8 cellular contexts compared by ENCODE assay signal in the genomic region with DNA sequence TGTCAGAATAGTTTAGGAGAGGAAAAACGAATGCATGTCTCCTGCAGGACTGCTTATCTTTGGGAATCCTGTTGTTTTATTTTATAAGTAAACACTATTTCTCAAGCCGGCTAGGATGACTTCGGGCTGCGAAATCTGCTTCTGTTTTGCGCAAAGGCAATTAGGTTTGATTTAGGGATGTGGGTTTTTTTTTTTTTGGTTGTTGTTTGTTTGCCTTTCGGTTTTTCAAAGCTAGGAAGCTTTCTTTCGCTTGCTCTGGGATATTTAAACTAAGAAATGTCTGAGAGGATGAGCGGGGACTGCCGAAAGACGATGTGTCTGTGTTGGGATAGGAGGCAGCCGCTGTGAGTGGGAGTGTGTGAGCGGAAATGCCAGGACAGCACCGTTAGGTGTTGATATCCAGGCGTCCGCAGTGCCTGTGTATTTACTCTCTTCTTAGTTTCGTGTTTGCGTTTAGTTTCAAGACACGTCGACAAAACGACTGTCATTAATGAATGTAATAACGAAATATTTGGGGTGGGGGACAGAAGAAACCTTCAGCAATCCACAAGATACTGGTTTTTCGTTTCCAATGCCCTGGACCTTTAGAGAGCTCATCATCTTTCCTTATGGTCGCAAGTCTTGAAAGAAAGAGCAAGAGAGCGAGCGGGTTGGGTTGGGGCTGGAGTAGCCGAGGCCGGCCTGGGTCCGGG. TPM values are rescaled to one million over a fixed set of nuclear protein-coding genes. Genes with fewer than 3 reads are reported as not detected.
DNase-seq lines count a peak whose midpoint lies in the region; ATAC-seq and TF ChIP-seq lines count a peak whose summit lies in the region.

No MANE protein-coding gene starts in this region.

- peak overlapping the region; percentile 83 for H2AFZ ChIP-seq in IMR-90 (replicated peaks; ENCODE audit: low read length, poor library complexity)

- H3K27me3 ChIP-seq in Caco-2 (replicated peaks; ENCODE audit: control insufficient read depth, insufficient read depth, low read length) = no peaks in the 10 kb centered on the region
- H3K27me3 ChIP-seq in IMR-90 (ENCODE audit: control insufficient read depth, insufficient read depth, low read length) = peaks cover 24% of the 10 kb centered on the region; the same call in 1 of the 2 replicates
- H3K27me3 ChIP-seq in gastrocnemius medialis = peaks cover 87 to 94% (median 88%) of the 10 kb centered on the region in 3 donors

- no peaks in the 10 kb centered on the region; the same call in 1 of the 2 replicates for H3K9me1 ChIP-seq in IMR-90 (ENCODE audit: insufficient read depth, low read length)

- no peak overlapping the region for H4K5ac ChIP-seq in IMR-90 (ENCODE audit: low read depth, low read length)

- H3K9ac ChIP-seq in IMR-90 (ENCODE audit: low read depth, low read length) = peak overlapping the region; percentile 68

- TF ChIP-seq POLR2A in IMR-90 (IDR thresholded peaks at IDR 0.05; ENCODE audit: low read depth, low read length) = no peak
- no peak for TF ChIP-seq POLR2A in gastrocnemius medialis (IDR thresholded peaks at IDR 0.05)

- peak; percentile 15; the same call in 1 of the 2 replicates for ATAC-seq in IMR-90 (ENCODE audit: low read depth)
- no peak for ATAC-seq in naive B cell (ENCODE audit: low read depth in 2 of 2)
- ATAC-seq in HG03159 (IDR thresholded peaks at IDR 0.05; ENCODE audit: unreplicated experiment) = no peak
- ATAC-seq in HG03175 (IDR thresholded peaks at IDR 0.05; ENCODE audit: unreplicated experiment) = no peak
- no peak for ATAC-seq in GM18520 (IDR thresholded peaks at IDR 0.05; ENCODE audit: unreplicated experiment)
- no peak for ATAC-seq in gastrocnemius medialis

- H4K20me1 ChIP-seq in IMR-90 (ENCODE audit: insufficient read depth, low read length) = peaks cover 12% of the 10 kb centered on the region

- WGBS in IMR-90 (ENCODE audit: extremely low coverage in 2 of 2, insufficient read length in 1 of 2), 2 experiments = 0% methylated on average over 2 of the region's 28 CpGs; no CpG with 5 or more reads in 1 of the 2 experiments

- peak overlapping the region in 1 of 2 experiments; percentile 39; a peak in 2 of 4 replicates for H4K8ac ChIP-seq in IMR-90 (ENCODE audit: low read depth in 2 of 2, low read length in 2 of 2)

- no peak overlapping the region for H2BK120ac ChIP-seq in IMR-90 (ENCODE audit: low read depth, low read length)

- dilution Hi-C loops in IMR-90 (cut with HindIII; ENCODE audit: low sequenced_read_pairs, unreplicated experiment) = no loop called here

- peak overlapping the region; percentile 44; the same call in 1 of the 2 replicates for H3K23ac ChIP-seq in IMR-90 (ENCODE audit: low read depth, low read length)

- peak overlapping the region; percentile 51 for H2AK9ac ChIP-seq in IMR-90 (replicated peaks; ENCODE audit: low read depth, low read length, poor library complexity)

- in situ Hi-C loops in IMR-90 (cut with MboI; ENCODE audit: low sequenced_read_pairs) = no loop called here
- in situ Hi-C loops in gastrocnemius medialis (cut with MboI; ENCODE audit: low sequenced_read_pairs in 4 of 4) = loop anchor here in 3 of 4 donors (10.0 to 25.0 kb wide), 2 partner anchors 142 to 150 kb away; no protein-coding TSS in a partner anchor

- H3K27ac Mint-ChIP-seq in Caco-2 (ENCODE audit: unreplicated experiment) (peak overlapping the region; percentile 89), naive B cell (peak overlapping the region in 5 of 6 donors; percentile 59 to 94 (median 91))
- H3K27ac Mint-ChIP-seq in activated T-helper 2 cell treated with anti-CD3 and anti-CD28 coated beads, Interferon-gamma antibody, Interleukin-2, Interleukin-4, amounts not matched to agents 10 μg/mL and 5 μg/mL and 100 μg/mL, durations not matched to agents 14 hours and 24 hours and 36 hours = peak overlapping the region; percentile 62

- TF ChIP-seq CTCF in Caco-2 (IDR thresholded peaks at IDR 0.05; ENCODE audit: insufficient read depth in 1 of 2, low read depth in 1 of 2, low read length in 1 of 2, severe bottlenecking in 1 of 2, unreplicated experiment in 1 of 2) = no peak
- TF ChIP-seq CTCF in IMR-90 (conservative IDR thresholded peaks at IDR 0.05; ENCODE audit: low read depth, low read length) = no peak
- no peak for TF ChIP-seq CTCF in gastrocnemius medialis (IDR thresholded peaks at IDR 0.05 in 4 of 5, conservative IDR thresholded peaks at IDR 0.05 in 1 of 5)

- H3K9me3 ChIP-seq in Caco-2 (no peaks in the 10 kb centered on the region), IMR-90 (ENCODE audit: control insufficient read depth, insufficient read depth, low read length) (peaks cover 9% of the 10 kb centered on the region; the same call in 1 of the 2 replicates), gastrocnemius medialis (no peaks in the 10 kb centered on the region)

- CTCF ChIA-PET in Caco-2 (lab: Charles Lee) = interaction anchor here (0.5 to 1.1 kb wide), 6 partner anchors 19 to 1162 kb away, joined by 3 to 7 read pairs (median 4); no protein-coding TSS in a partner anchor
- CTCF ChIA-PET in IMR-90 (lab: Yijun Ruan, JAX) = interaction anchor here (1.4 kb wide), 1 partner anchor 70 kb away, joined by 3 read pairs; no protein-coding TSS in a partner anchor

- no peaks in the 10 kb centered on the region for H3K36me3 ChIP-seq in Caco-2 (ENCODE audit: control insufficient read depth, insufficient read depth, low read length)
- H3K36me3 ChIP-seq in IMR-90 (ENCODE audit: control insufficient read depth, insufficient read depth, low read length) = peaks cover 19% of the 10 kb centered on the region
- no peaks in the 10 kb centered on the region for H3K36me3 ChIP-seq in gastrocnemius medialis

- intact Hi-C loops in Caco-2 (cut with micrococcal nuclease; ENCODE audit: unreplicated experiment) (loop anchor here (2.0 kb wide), 3 partner anchors 26 to 530 kb away; a partner anchor contains a TSS), IMR-90 (cut with micrococcal nuclease) (loop anchor here (5.0 kb wide), 2 partner anchors 100 to 505 kb away; no protein-coding TSS in a partner anchor), gastrocnemius medialis (cut with DNase I; ENCODE audit: low total_unique reads) (loop anchor here (10.0 kb wide), 1 partner anchor 528 kb away; no protein-coding TSS in a partner anchor)
- intact Hi-C loops in activated T-helper 2 cell treated with anti-CD3 and anti-CD28 coated beads, Interferon-gamma antibody, Interleukin-2, Interleukin-4, amounts not matched to agents 10 μg/mL and 5 μg/mL and 100 μg/mL, durations not matched to agents 14 hours and 24 hours and 36 hours (cut with micrococcal nuclease) = loop anchor here (2.0 kb wide), 2 partner anchors 26 to 102 kb away; a partner anchor contains a TSS

- peak overlapping the region; percentile 28 for H3K27ac ChIP-seq in IMR-90 (ENCODE audit: insufficient read depth, low read length)
- H3K27ac ChIP-seq in gastrocnemius medialis = no peak overlapping the region

- 0 out of 2 replicates have a peak overlapping the region, but pooled peaks have one; percentile 33 for H4K91ac ChIP-seq in IMR-90 (ENCODE audit: insufficient read depth, low read depth, low read length)

- peaks cover 18% of the 10 kb centered on the region for H3K4me1 Mint-ChIP-seq in Caco-2 (ENCODE audit: low read depth, unreplicated experiment)
- H3K4me1 Mint-ChIP-seq in activated T-helper 2 cell treated with anti-CD3 and anti-CD28 coated beads, Interferon-gamma antibody, Interleukin-2, Interleukin-4, amounts not matched to agents 10 μg/mL and 5 μg/mL and 100 μg/mL, durations not matched to agents 14 hours and 24 hours and 36 hours (ENCODE audit: low read depth) = peaks cover 39% of the 10 kb centered on the region
- peaks cover 52 to 69% (median 67%) of the 10 kb centered on the region in 3 donors for H3K4me1 Mint-ChIP-seq in naive B cell

- H2BK5ac ChIP-seq in IMR-90 (ENCODE audit: low read depth, low read length, poor library complexity, severe bottlenecking) = peak overlapping the region; percentile 44

- BruUV-seq in Caco-2 (replicated peaks; lab: Mats Ljungman, UMichigan) = TSS peak; percentile 82
- BruUV-seq in IMR-90 (replicated peaks; lab: Mats Ljungman, UMichigan) = no TSS peak

- H3K18ac ChIP-seq in IMR-90 (ENCODE audit: low read depth, low read length) = peak overlapping the region; percentile 18; the same call in 1 of the 2 replicates

- H3K4me1 ChIP-seq in Caco-2 = peaks cover 27% of the 10 kb centered on the region
- H3K4me1 ChIP-seq in IMR-90 (ENCODE audit: control insufficient read depth, insufficient read depth, low read length) = peaks cover 8% of the 10 kb centered on the region
- peaks cover 39 to 43% of the 10 kb centered on the region in 2 donors for H3K4me1 ChIP-seq in gastrocnemius medialis

- no peak overlapping the region; the same call in 1 of the 2 replicates for H2AK5ac ChIP-seq in IMR-90 (ENCODE audit: low read depth, low read length)

- no peak overlapping the region for H2BK20ac ChIP-seq in IMR-90 (ENCODE audit: low read depth, low read length)

- H3K4ac ChIP-seq in IMR-90 (ENCODE audit: low read depth, low read length) = peak overlapping the region; percentile 66

- H2BK15ac ChIP-seq in IMR-90 (ENCODE audit: low read depth, low read length) = peak overlapping the region; percentile 4; the same call in 1 of the 3 replicates

- POLR2A ChIA-PET in Caco-2 (lab: Charles Lee) (interaction anchor here (0.6 to 2.0 kb wide), 11 partner anchors 8 to 885 kb away, joined by 3 to 29 read pairs (median 8); a partner anchor contains a TSS), IMR-90 (lab: Charles Lee; ENCODE audit: unreplicated experiment) (interaction anchor here (0.6 to 0.7 kb wide), 2 partner anchors 69 to 333 kb away, joined by 3 to 9 read pairs; no protein-coding TSS in a partner anchor)

- H3K9me3 Mint-ChIP-seq in Caco-2 (ENCODE audit: unreplicated experiment) = no peaks in the 10 kb centered on the region
- no peaks in the 10 kb centered on the region for H3K9me3 Mint-ChIP-seq in activated T-helper 2 cell treated with anti-CD3 and anti-CD28 coated beads, Interferon-gamma antibody, Interleukin-2, Interleukin-4, amounts not matched to agents 10 μg/mL and 5 μg/mL and 100 μg/mL, durations not matched to agents 14 hours and 24 hours and 36 hours
- H3K9me3 Mint-ChIP-seq in naive B cell = peaks cover 0 to 24% (median 10%) of the 10 kb centered on the region in 7 donors

- no peaks in the 10 kb centered on the region for H3K27me3 Mint-ChIP-seq in Caco-2 (ENCODE audit: insufficient read depth, unreplicated experiment)
- H3K27me3 Mint-ChIP-seq in activated T-helper 2 cell treated with anti-CD3 and anti-CD28 coated beads, Interferon-gamma antibody, Interleukin-2, Interleukin-4, amounts not matched to agents 10 μg/mL and 5 μg/mL and 100 μg/mL, durations not matched to agents 14 hours and 24 hours and 36 hours (ENCODE audit: low read depth) = peaks cover 60% of the 10 kb centered on the region
- H3K27me3 Mint-ChIP-seq in naive B cell = peaks cover 79 to 91% (median 86%) of the 10 kb centered on the region in 3 donors

- no peak for TF ChIP-seq RAD21 in IMR-90 (IDR thresholded peaks at IDR 0.05; ENCODE audit: low read length)

- H3K4me3 Mint-ChIP-seq in Caco-2 (ENCODE audit: unreplicated experiment) (peak overlapping the region; percentile 90), naive B cell (peak overlapping the region; percentile 66 to 89 (median 76))
- peak overlapping the region; percentile 76 for H3K4me3 Mint-ChIP-seq in activated T-helper 2 cell treated with anti-CD3 and anti-CD28 coated beads, Interferon-gamma antibody, Interleukin-2, Interleukin-4, amounts not matched to agents 10 μg/mL and 5 μg/mL and 100 μg/mL, durations not matched to agents 14 hours and 24 hours and 36 hours (ENCODE audit: low read depth)

- H3K14ac ChIP-seq in IMR-90 (replicated peaks; ENCODE audit: low read depth, low read length) = 0 out of 2 replicates have a peak overlapping the region, but pooled peaks have one; percentile 31

- DNase-seq in Caco-2 = peak in 1 of 2 experiments; percentile 48
- peak; percentile 55 for DNase-seq in IMR-90
- DNase-seq in activated T-helper 2 cell treated with anti-CD3 and anti-CD28 coated beads, Interferon-gamma antibody, Interleukin-2, Interleukin-4, amounts not matched to agents 10 μg/mL and 5 μg/mL and 100 μg/mL, durations not matched to agents 14 hours and 24 hours and 36 hours (ENCODE audit: low spot score) = no peak
- DNase-seq in naive B cell = no peak
- DNase-seq in gastrocnemius medialis = no peak

- H3K79me1 ChIP-seq in IMR-90 (ENCODE audit: low read depth in 1 of 2, low read length in 2 of 2) = peaks cover 3 to 17% of the 10 kb centered on the region in 2 experiments; a peak in 3 of 4 replicates

- peak overlapping the region; percentile 82 for H3K4me3 ChIP-seq in Caco-2 (ENCODE audit: low read depth, low read length)
- H3K4me3 ChIP-seq in IMR-90 (ENCODE audit: insufficient read depth, low read depth, low read length) = peak overlapping the region; percentile 68
- peak overlapping the region in 1 of 4 donors; percentile 22 for H3K4me3 ChIP-seq in gastrocnemius medialis

- peak overlapping the region; percentile 63 for H3K56ac ChIP-seq in IMR-90 (ENCODE audit: extremely low read depth, insufficient read depth, low read length)

- H3K4me2 ChIP-seq in IMR-90 (ENCODE audit: low read depth, low read length) = peak overlapping the region; percentile 82

- H3K36me3 Mint-ChIP-seq in Caco-2 (ENCODE audit: insufficient read depth, unreplicated experiment) (peaks cover 53% of the 10 kb centered on the region), naive B cell (peaks cover 0 to 7% of the 10 kb centered on the region in 2 donors)
- peaks cover 24% of the 10 kb centered on the region for H3K36me3 Mint-ChIP-seq in activated T-helper 2 cell treated with anti-CD3 and anti-CD28 coated beads, Interferon-gamma antibody, Interleukin-2, Interleukin-4, amounts not matched to agents 10 μg/mL and 5 μg/mL and 100 μg/mL, durations not matched to agents 14 hours and 24 hours and 36 hours (ENCODE audit: low read depth)

RNA-seq across cellular contexts. Expression of a gene that starts 0.6 kb away (rescaled TPM):
- total RNA-seq in Caco-2 (2022) = 11.0 TPM in 2 replicates
- 1.1 and 1.3 TPM in 2 replicates for total RNA-seq in IMR-90 (2012; rRNA removed)
- polyA plus RNA-seq in IMR-90 (2012; rRNA removed) = 2.5 and 3.6 TPM in 2 replicates
- 2.0 and 3.7 TPM in 2 replicates for polyA plus RNA-seq in IMR-90 (2012; cell fraction: cytosol; rRNA removed)
- polyA plus RNA-seq in IMR-90 (2012; cell fraction: nucleus; rRNA removed; ENCODE audit: low replicate concordance) = 17.3 and 24.8 TPM in 2 replicates
- total RNA-seq in activated T-helper 2 cell treated with anti-CD3 and anti-CD28 coated beads, Interferon-gamma antibody, Interleukin-2, Interleukin-4, amounts not matched to agents 10 μg/mL and 5 μg/mL and 100 μg/mL, durations not matched to agents 14 hours and 24 hours and 36 hours = 1.4 and 1.8 TPM in 2 replicates
- not detected for polyA plus RNA-seq in naive B cell (ENCODE audit: low read depth in 6 of 6)
- not detected for total RNA-seq in gastrocnemius medialis

RNA-seq across cellular contexts. Expression of a gene that starts 25.9 kb away (rescaled TPM):
- 241 and 260 TPM in 2 replicates for total RNA-seq in Caco-2 (2022)
- total RNA-seq in IMR-90 (2012; rRNA removed) = 159 and 172 TPM in 2 replicates
- 115 and 116 TPM in 2 replicates for polyA plus RNA-seq in IMR-90 (2012; rRNA removed)
- 45.8 and 62.6 TPM in 2 replicates for polyA plus RNA-seq in IMR-90 (2012; cell fraction: cytosol; rRNA removed)
- polyA plus RNA-seq in IMR-90 (2012; cell fraction: nucleus; rRNA removed; ENCODE audit: low replicate concordance) = 22.3 and 88.0 TPM in 2 replicates
- 157 and 160 TPM in 2 replicates for total RNA-seq in activated T-helper 2 cell treated with anti-CD3 and anti-CD28 coated beads, Interferon-gamma antibody, Interleukin-2, Interleukin-4, amounts not matched to agents 10 μg/mL and 5 μg/mL and 100 μg/mL, durations not matched to agents 14 hours and 24 hours and 36 hours
- polyA plus RNA-seq in naive B cell (ENCODE audit: low read depth in 6 of 6) = 100 to 1,000 TPM in 4 of 6 donors, 10 to 100 TPM in 2; 88.5 to 115 (median 105) TPM
- total RNA-seq in gastrocnemius medialis = 100 to 1,000 TPM; 179 to 261 (median 227) TPM
